Comparison of ENCODE assay signal across 15 cellular contexts in genomic region chr5:169018980-169019379, GRCh38.
DNase-seq lines count a peak whose midpoint lies in the region; ATAC-seq and TF ChIP-seq lines count a peak whose summit lies in the region.
"Had no signal": no experiment of that assay in that cellular context is flagged by ENCODE, and none has a peak within 500 bp of the region (broad histone marks: within the 10 kb centered on the region; RNA-seq: fewer than 3 reads in every experiment).

No MANE protein-coding gene starts in this region.

- no peak overlapping the region for H3K27ac ChIP-seq in neuronal stem cell (replicated peaks; ENCODE audit: low read length)
- H3K27ac ChIP-seq in upper lobe of right lung = no peak overlapping the region
- H3K27ac ChIP-seq: 22Rv1, A549, C4-2B had no signal

- intact Hi-C loops in upper lobe of right lung (cut with DNase I) = no loop called here

- H2BK15ac ChIP-seq in neuronal stem cell (ENCODE audit: low read length) = no peak overlapping the region

- no peak overlapping the region for H4K91ac ChIP-seq in neuronal stem cell (ENCODE audit: low read depth, low read length, poor library complexity)

- H3K4ac ChIP-seq in neuronal stem cell (ENCODE audit: low read length) = no peak overlapping the region

- DNase-seq in DMS 273 (lab: John Stamatoyannopoulos, UW; ENCODE audit: unreplicated experiment) (peak; percentile 9), DMS 273 treated with DMSO at 0.1 percent for 48 hours (lab: John Stamatoyannopoulos, UW) (no peak), left kidney (ENCODE audit: low read depth, low spot score) (peak; percentile 62), neuronal stem cell (ENCODE audit: low spot score) (no peak), upper lobe of right lung (no peak), DMS79 (lab: John Stamatoyannopoulos, UW) (no peak), NOMO-1 (lab: John Stamatoyannopoulos, UW; ENCODE audit: unreplicated experiment in 2 of 2) (no peak)
- DNase-seq in stimulated activated CD8-positive, alpha-beta memory T cell treated with anti-CD3 and anti-CD28 coated beads, Interleukin-4, amount 100 ng/mL, for 48 hours = no peak
- DNase-seq: AML-193; CD4-positive, alpha-beta T cell; DMS53; H9 had no signal

- no peak overlapping the region for H2AFZ ChIP-seq in neuronal stem cell (ENCODE audit: low read length)

- H2BK12ac ChIP-seq in neuronal stem cell (ENCODE audit: low read length) = no peak overlapping the region

- H3K14ac ChIP-seq in neuronal stem cell (ENCODE audit: low read length) = no peak overlapping the region

- TF ChIP-seq CTCF in upper lobe of right lung (IDR thresholded peaks at IDR 0.05) = no peak

- H3K4me1 ChIP-seq in neuronal stem cell (ENCODE audit: control insufficient read depth in 2 of 2, insufficient read depth in 1 of 2, low read depth in 1 of 2, low read length in 2 of 2) = peaks cover 0 to 3% of the 10 kb centered on the region in 2 donors
- no peaks in the 10 kb centered on the region for H3K4me1 ChIP-seq in upper lobe of right lung
- H3K4me1 ChIP-seq: A549 had no signal

- WGBS in neuronal stem cell (ENCODE audit: extremely low coverage in 2 of 2, insufficient read length in 2 of 2, insufficient replicate concordance in 1 of 2), 2 donors = no CpG with 5 or more reads among the region's 6 CpGs

- no peak overlapping the region for H2BK5ac ChIP-seq in neuronal stem cell (ENCODE audit: low read length)

- no peak overlapping the region for H3K18ac ChIP-seq in neuronal stem cell (ENCODE audit: low read length)

- H3K9me3 ChIP-seq in neuronal stem cell (replicated peaks in 1 of 2; ENCODE audit: control insufficient read depth in 2 of 2, insufficient read depth in 1 of 2, low read depth in 1 of 2, low read length in 2 of 2) (no peaks in the 10 kb centered on the region), upper lobe of right lung (no peaks in the 10 kb centered on the region)
- H3K9me3 ChIP-seq: A549 had no signal

- H4K8ac ChIP-seq in neuronal stem cell (ENCODE audit: low read depth, low read length) = no peak overlapping the region

- no peak overlapping the region for H3K23ac ChIP-seq in neuronal stem cell (ENCODE audit: low read depth, low read length, poor library complexity)

- no peak overlapping the region for H3K4me2 ChIP-seq in neuronal stem cell (ENCODE audit: insufficient read depth, low read length, poor library complexity, severe bottlenecking)
- H3K4me2 ChIP-seq: A549 had no signal

- H3K4me3 ChIP-seq in neuronal stem cell (ENCODE audit: low read length in 2 of 2) (no peak overlapping the region), upper lobe of right lung (no peak overlapping the region)
- H3K4me3 ChIP-seq: A549 had no signal

- no peaks in the 10 kb centered on the region for H3K79me1 ChIP-seq in neuronal stem cell (ENCODE audit: low read depth, low read length)

- H2BK120ac ChIP-seq in neuronal stem cell (ENCODE audit: low read depth, low read length) = no peak overlapping the region

- peak overlapping the region; percentile 16 for H2AK5ac ChIP-seq in neuronal stem cell (ENCODE audit: low read depth, low read length)

- peaks cover 0 to 5% (median 0%) of the 10 kb centered on the region in 3 experiments for H3K27me3 ChIP-seq in neuronal stem cell (ENCODE audit: control insufficient read depth in 3 of 3, insufficient read depth in 3 of 3, low read depth in 1 of 3, low read length in 3 of 3)
- H3K27me3 ChIP-seq in upper lobe of right lung = no peaks in the 10 kb centered on the region

- no peaks in the 10 kb centered on the region for H3K36me3 ChIP-seq in neuronal stem cell (replicated peaks in 1 of 2; ENCODE audit: control insufficient read depth in 2 of 2, insufficient read depth in 2 of 2, low read length in 2 of 2)
- H3K36me3 ChIP-seq in upper lobe of right lung = no peaks in the 10 kb centered on the region

- no peak overlapping the region for H3K9ac ChIP-seq in neuronal stem cell (ENCODE audit: low read depth, low read length, poor library complexity)

- ATAC-seq in upper lobe of right lung = peak; percentile 62
- ATAC-seq: A549 had no signal

Comparison
In these comparisons a context has a peak if more than half of its experiments do, and no peak if none do; other contexts are left out.
1. DNase-seq: peak in DMS 273 (single experiment) and left kidney (single experiment); none in DMS 273 treated with DMSO at 0.1 percent for 48 hours (single experiment), neuronal stem cell (single experiment), upper lobe of right lung (single experiment), stimulated activated CD8-positive, alpha-beta memory T cell treated with anti-CD3 and anti-CD28 coated beads, Interleukin-4, amount 100 ng/mL, for 48 hours (single experiment), DMS79 (single experiment) and NOMO-1 (0 of 2).